ENCODE assay signal across 21 cellular contexts in genomic region chr3:150158974-150159625, GRCh38.
A peak's percentile ranks its signal among the peaks of the same experiment; 100 is the strongest.
DNase-seq lines count a peak whose midpoint lies in the region; ATAC-seq and TF ChIP-seq lines count a peak whose summit lies in the region.
"Had no signal": no experiment of that assay in that cellular context is flagged by ENCODE, and none has a peak within 500 bp of the region (broad histone marks: within the 10 kb centered on the region; RNA-seq: fewer than 3 reads in every experiment).

No MANE protein-coding gene starts in this region.

- no peak for DNase-seq in activated CD4-positive, alpha-beta T cell treated with anti-CD3 and anti-CD28 coated beads, Interleukin-2, amount 10 ng/mL, durations not matched to agents 7 days and 5 days
- DNase-seq in activated CD4-positive, alpha-beta T cell treated with anti-CD3 and anti-CD28 coated beads for 36 hours: no peak
- DNase-seq in RPMI7951 (ENCODE audit: low read depth) (peak; percentile 59), foreskin fibroblast (peak; percentile 54 to 80)
- DNase-seq in activated naive CD8-positive, alpha-beta T cell treated with anti-CD3 and anti-CD28 coated beads for 36 hours: no peak
- DNase-seq: activated CD4-positive, CD25-positive, alpha-beta regulatory T cell treated with anti-CD3 and anti-CD28 coated beads, Interleukin-2, amount 50 U/mL, for 72 hours; activated CD8-positive, alpha-beta memory T cell treated with anti-CD3 and anti-CD28 coated beads, Interleukin-2, amount 50 U/mL, for 4 hours; activated naive CD8-positive, alpha-beta T cell treated with anti-CD3 and anti-CD28 coated beads, Interleukin-2, amount 10 ng/mL, durations not matched to agents 7 days and 5 days; cerebellar nuclear complex; left ventricle myocardium inferior; naive thymus-derived CD8-positive, alpha-beta T cell; NCI-H1105 treated with DMSO at 0.1 percent for 48 hours; NCI-H526 treated with DMSO at 0.1 percent for 48 hours; retina; stimulated activated CD4-positive, alpha-beta T cell treated with anti-CD3 and anti-CD28 coated beads, Interleukin-1b, Interleukin-23, amount 100 ng/mL, for 48 hours had no signal

- H3K9me3 Mint-ChIP-seq in activated CD4-positive, alpha-beta T cell treated with anti-CD3 and anti-CD28 coated beads, Interleukin-2, amount 10 ng/mL, durations not matched to agents 7 days and 5 days: no peaks in the 10 kb centered on the region
- H3K9me3 Mint-ChIP-seq in activated CD4-positive, alpha-beta T cell treated with anti-CD3 and anti-CD28 coated beads for 36 hours (ENCODE audit: low read depth): peaks cover 2% of the 10 kb centered on the region
- no peaks in the 10 kb centered on the region for H3K9me3 Mint-ChIP-seq in activated naive CD8-positive, alpha-beta T cell treated with anti-CD3 and anti-CD28 coated beads for 36 hours
- H3K9me3 Mint-ChIP-seq: activated naive CD8-positive, alpha-beta T cell treated with anti-CD3 and anti-CD28 coated beads, Interleukin-2, amount 10 ng/mL, durations not matched to agents 7 days and 5 days; T-helper 1 cell treated with Interleukin-12 subunit alpha and Interleukin-12 subunit beta and Interleukin-4 antibody, amounts not matched to agents 30 μg/mL and 1 μg/mL, for 36 hours; type B pancreatic cell had no signal

- no peak overlapping the region for H3K4me3 Mint-ChIP-seq in activated CD4-positive, alpha-beta T cell treated with anti-CD3 and anti-CD28 coated beads, Interleukin-2, amount 10 ng/mL, durations not matched to agents 7 days and 5 days
- no peak overlapping the region for H3K4me3 Mint-ChIP-seq in activated CD4-positive, alpha-beta T cell treated with anti-CD3 and anti-CD28 coated beads for 36 hours
- no peak overlapping the region for H3K4me3 Mint-ChIP-seq in activated naive CD8-positive, alpha-beta T cell treated with anti-CD3 and anti-CD28 coated beads for 36 hours
- H3K4me3 Mint-ChIP-seq: activated naive CD8-positive, alpha-beta T cell treated with anti-CD3 and anti-CD28 coated beads, Interleukin-2, amount 10 ng/mL, durations not matched to agents 7 days and 5 days; naive thymus-derived CD8-positive, alpha-beta T cell; T-helper 1 cell treated with Interleukin-12 subunit alpha and Interleukin-12 subunit beta and Interleukin-4 antibody, amounts not matched to agents 30 μg/mL and 1 μg/mL, for 36 hours; type B pancreatic cell had no signal

- no peaks in the 10 kb centered on the region for H3K36me3 Mint-ChIP-seq in activated CD4-positive, alpha-beta T cell treated with anti-CD3 and anti-CD28 coated beads, Interleukin-2, amount 10 ng/mL, durations not matched to agents 7 days and 5 days (ENCODE audit: low read depth)
- no peaks in the 10 kb centered on the region for H3K36me3 Mint-ChIP-seq in activated CD4-positive, alpha-beta T cell treated with anti-CD3 and anti-CD28 coated beads for 36 hours (ENCODE audit: low read depth)
- H3K36me3 Mint-ChIP-seq in activated naive CD8-positive, alpha-beta T cell treated with anti-CD3 and anti-CD28 coated beads for 36 hours: no peaks in the 10 kb centered on the region
- H3K36me3 Mint-ChIP-seq: activated naive CD8-positive, alpha-beta T cell treated with anti-CD3 and anti-CD28 coated beads, Interleukin-2, amount 10 ng/mL, durations not matched to agents 7 days and 5 days; naive thymus-derived CD8-positive, alpha-beta T cell had no signal

- peak overlapping the region; percentile 20 for H3K27ac Mint-ChIP-seq in activated CD4-positive, alpha-beta T cell treated with anti-CD3 and anti-CD28 coated beads, Interleukin-2, amount 10 ng/mL, durations not matched to agents 7 days and 5 days
- H3K27ac Mint-ChIP-seq in activated CD4-positive, alpha-beta T cell treated with anti-CD3 and anti-CD28 coated beads for 36 hours: no peak overlapping the region
- no peak overlapping the region for H3K27ac Mint-ChIP-seq in activated naive CD8-positive, alpha-beta T cell treated with anti-CD3 and anti-CD28 coated beads for 36 hours
- H3K27ac Mint-ChIP-seq: activated naive CD8-positive, alpha-beta T cell treated with anti-CD3 and anti-CD28 coated beads, Interleukin-2, amount 10 ng/mL, durations not matched to agents 7 days and 5 days; naive thymus-derived CD8-positive, alpha-beta T cell; T-helper 1 cell treated with Interleukin-12 subunit alpha and Interleukin-12 subunit beta and Interleukin-4 antibody, amounts not matched to agents 30 μg/mL and 1 μg/mL, for 36 hours; type B pancreatic cell had no signal

- POLR2A ChIA-PET in activated CD4-positive, alpha-beta T cell treated with anti-CD3 and anti-CD28 coated beads, Interleukin-2, amount 10 ng/mL, durations not matched to agents 7 days and 5 days (lab: Charles Lee): no interaction called here
- POLR2A ChIA-PET in activated CD4-positive, alpha-beta T cell treated with anti-CD3 and anti-CD28 coated beads for 36 hours (lab: Charles Lee): no interaction called here

- no peak for TF ChIP-seq CTCF in foreskin fibroblast (IDR thresholded peaks at IDR 0.05; ENCODE audit: low read depth, low read length)

- CTCF ChIA-PET in activated CD4-positive, alpha-beta T cell treated with anti-CD3 and anti-CD28 coated beads, Interleukin-2, amount 10 ng/mL, durations not matched to agents 7 days and 5 days (lab: Charles Lee): no interaction called here
- CTCF ChIA-PET in activated CD4-positive, alpha-beta T cell treated with anti-CD3 and anti-CD28 coated beads for 36 hours (lab: Charles Lee): interaction anchor here (0.6 to 1.0 kb wide), 2 partner anchors 10 to 23 kb away, joined by 3 read pairs; no protein-coding TSS in a partner anchor

- H3K4me3 ChIP-seq in foreskin fibroblast (ENCODE audit: low read depth in 1 of 2, low read length in 2 of 2): no peak overlapping the region
- H3K4me3 ChIP-seq: A549, left ventricle myocardium inferior had no signal

- intact Hi-C loops in activated CD4-positive, alpha-beta T cell treated with anti-CD3 and anti-CD28 coated beads for 36 hours (cut with DNase I, micrococcal nuclease): no loop called here

- H3K4me1 Mint-ChIP-seq in activated CD4-positive, alpha-beta T cell treated with anti-CD3 and anti-CD28 coated beads, Interleukin-2, amount 10 ng/mL, durations not matched to agents 7 days and 5 days: no peaks in the 10 kb centered on the region
- no peaks in the 10 kb centered on the region for H3K4me1 Mint-ChIP-seq in activated CD4-positive, alpha-beta T cell treated with anti-CD3 and anti-CD28 coated beads for 36 hours
- H3K4me1 Mint-ChIP-seq in activated naive CD8-positive, alpha-beta T cell treated with anti-CD3 and anti-CD28 coated beads for 36 hours: peaks cover 3% of the 10 kb centered on the region
- H3K4me1 Mint-ChIP-seq: activated naive CD8-positive, alpha-beta T cell treated with anti-CD3 and anti-CD28 coated beads, Interleukin-2, amount 10 ng/mL, durations not matched to agents 7 days and 5 days; naive thymus-derived CD8-positive, alpha-beta T cell had no signal

- H3K27me3 Mint-ChIP-seq in activated CD4-positive, alpha-beta T cell treated with anti-CD3 and anti-CD28 coated beads, Interleukin-2, amount 10 ng/mL, durations not matched to agents 7 days and 5 days: peaks cover 22% of the 10 kb centered on the region
- peaks cover 12% of the 10 kb centered on the region for H3K27me3 Mint-ChIP-seq in activated CD4-positive, alpha-beta T cell treated with anti-CD3 and anti-CD28 coated beads for 36 hours
- peaks cover 14% of the 10 kb centered on the region for H3K27me3 Mint-ChIP-seq in activated naive CD8-positive, alpha-beta T cell treated with anti-CD3 and anti-CD28 coated beads for 36 hours
- H3K27me3 Mint-ChIP-seq: type B pancreatic cell had no signal

- no peak for ATAC-seq in activated CD4-positive, alpha-beta T cell treated with anti-CD3 and anti-CD28 coated beads for 36 hours
- no peak for ATAC-seq in GM21423 (IDR thresholded peaks at IDR 0.05; ENCODE audit: unreplicated experiment)
- no peak for ATAC-seq in HG03095 (IDR thresholded peaks at IDR 0.05; ENCODE audit: unreplicated experiment)
- no peak for ATAC-seq in GM21737 (IDR thresholded peaks at IDR 0.05; ENCODE audit: unreplicated experiment)
- ATAC-seq: A549; naive thymus-derived CD8-positive, alpha-beta T cell had no signal

Comparison
In these comparisons a context has a peak if more than half of its experiments do, and no peak if none do; other contexts are left out.
1. DNase-seq: peak in RPMI7951 (single experiment) and foreskin fibroblast (2 of 2); none in activated CD4-positive, alpha-beta T cell treated with anti-CD3 and anti-CD28 coated beads, Interleukin-2, amount 10 ng/mL, durations not matched to agents 7 days and 5 days (single experiment), activated CD4-positive, alpha-beta T cell treated with anti-CD3 and anti-CD28 coated beads for 36 hours (single experiment) and activated naive CD8-positive, alpha-beta T cell treated with anti-CD3 and anti-CD28 coated beads for 36 hours (single experiment).